11 cellular contexts compared by ENCODE assay signal in the genomic region with DNA sequence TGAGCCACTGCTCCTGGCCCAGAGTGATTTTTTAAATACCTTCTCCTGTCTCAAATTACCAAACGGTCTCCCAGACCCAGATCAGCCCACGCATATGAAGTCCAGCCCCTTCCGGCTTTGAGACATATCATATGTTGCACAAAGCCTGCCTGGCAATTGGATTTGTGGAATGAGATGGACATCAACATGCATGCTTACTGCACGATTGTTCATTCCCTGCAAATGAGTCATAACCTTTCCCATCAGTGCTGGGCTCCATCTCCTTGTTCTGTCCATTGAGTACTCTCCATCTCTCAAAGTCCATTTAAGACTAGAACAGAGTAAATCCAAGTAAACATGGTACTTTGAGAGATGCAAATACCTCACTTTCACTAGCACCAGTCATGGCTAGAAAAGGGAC.
DNase-seq lines count a peak whose midpoint lies in the region; ATAC-seq and TF ChIP-seq lines count a peak whose summit lies in the region.
"Had no signal": no experiment of that assay in that cellular context is flagged by ENCODE, and none has a peak within 500 bp of the region (broad histone marks: within the 10 kb centered on the region; RNA-seq: fewer than 3 reads in every experiment).

No MANE protein-coding gene starts in this region.

- H3K36me3 ChIP-seq in SJSA1 (no peaks in the 10 kb centered on the region), trophoblast cell (ENCODE audit: control insufficient read depth in 1 of 2, insufficient read depth in 2 of 2, low read length in 2 of 2) (no peaks in the 10 kb centered on the region)
- H3K36me3 ChIP-seq: tibial artery had no signal

- H3K9me3 ChIP-seq in SJSA1 (replicated peaks) (0 out of 2 replicates have a peak, but pooled peaks cover 3% of the 10 kb centered on the region), trophoblast cell (ENCODE audit: insufficient read depth, low read depth, low read length) (no peaks in the 10 kb centered on the region)
- H3K9me3 ChIP-seq: tibial artery had no signal

- H3K4me3 ChIP-seq in SJSA1 (no peak overlapping the region), fibroblast of pulmonary artery (replicated peaks; ENCODE audit: low read depth, low read length) (no peak overlapping the region), trophoblast cell (ENCODE audit: low read depth, low read length) (no peak overlapping the region)
- H3K4me3 ChIP-seq: tibial artery had no signal

- peak overlapping the region; percentile 4 for H2BK120ac ChIP-seq in trophoblast cell (ENCODE audit: insufficient read depth, low read length, poor library complexity)

- H3K18ac ChIP-seq in trophoblast cell (ENCODE audit: low read length), result no peak overlapping the region

- TF ChIP-seq CTCF in fibroblast of pulmonary artery (IDR thresholded peaks at IDR 0.05; ENCODE audit: low read length, missing control alignments), result no peak

- H3K27me3 ChIP-seq in SJSA1 (replicated peaks) (no peaks in the 10 kb centered on the region), trophoblast cell (ENCODE audit: insufficient read depth, low read length) (no peaks in the 10 kb centered on the region)
- H3K27me3 ChIP-seq: tibial artery had no signal

- peaks cover 16% of the 10 kb centered on the region for H3K79me1 ChIP-seq in trophoblast cell (ENCODE audit: low read length)

- H3K79me2 ChIP-seq in trophoblast cell (ENCODE audit: control insufficient read depth, insufficient read depth, low read length, poor library complexity), result no peaks in the 10 kb centered on the region

- H4K8ac ChIP-seq in trophoblast cell (ENCODE audit: low read depth, low read length), result no peak overlapping the region

- no peak overlapping the region for H2AFZ ChIP-seq in trophoblast cell (ENCODE audit: insufficient read depth, low read length, poor library complexity)

- H2BK12ac ChIP-seq in trophoblast cell (ENCODE audit: low read length), result no peak overlapping the region

- H3K4me1 ChIP-seq in SJSA1 (replicated peaks) (peaks cover 34% of the 10 kb centered on the region), trophoblast cell (ENCODE audit: control insufficient read depth in 1 of 2, insufficient read depth in 2 of 2, low read length in 2 of 2) (peaks cover 6 to 9% of the 10 kb centered on the region in 2 experiments)
- H3K4me1 ChIP-seq: tibial artery had no signal

- no peak overlapping the region for H4K12ac ChIP-seq in trophoblast cell (ENCODE audit: low read depth, low read length)

- no peak overlapping the region for H3K23ac ChIP-seq in trophoblast cell (ENCODE audit: low read length)

- WGBS in trophoblast cell (ENCODE audit: extremely low coverage, insufficient coverage, insufficient read length), result no CpG with 5 or more reads among the region's 4 CpGs

- no peak overlapping the region for H3K4me2 ChIP-seq in trophoblast cell (ENCODE audit: low read length)

- H2BK5ac ChIP-seq in trophoblast cell (ENCODE audit: low read depth, low read length, poor library complexity), result no peak overlapping the region

- no peak overlapping the region for H3K9ac ChIP-seq in trophoblast cell (ENCODE audit: low read length)

- no peak overlapping the region for H3K14ac ChIP-seq in trophoblast cell (ENCODE audit: low read length)

- no peak overlapping the region; the same call in 1 of the 2 replicates for H3K27ac ChIP-seq in SJSA1
- H3K27ac ChIP-seq in trophoblast cell (ENCODE audit: low read depth, low read length), result peak overlapping the region; percentile 72
- H3K27ac ChIP-seq: tibial artery had no signal

- peak overlapping the region; percentile 64 for H4K91ac ChIP-seq in trophoblast cell (ENCODE audit: low read depth, low read length)

- peak; percentile 50 for DNase-seq in Daoy (ENCODE audit: low read depth)
- DNase-seq in SJSA1 (ENCODE audit: low read depth in 1 of 2, low spot score in 2 of 2), result peak; percentile 23 to 57
- DNase-seq in fibroblast of pulmonary artery (ENCODE audit: low read depth), result peak; percentile 97
- peak; percentile 94 to 97 for DNase-seq in trophoblast cell
- no peak for DNase-seq in C1 segment of cervical spinal cord (lab: John Stamatoyannopoulos, UW)
- DNase-seq in T-helper 2 cell, result no peak
- DNase-seq in Kasumi-1 (lab: John Stamatoyannopoulos, UW), result no peak
- DNase-seq: activated CD8-positive, alpha-beta memory T cell treated with anti-CD3 and anti-CD28 coated beads, Interleukin-2, amount 50 U/mL, for 4 hours; OCI-M1; tibial artery had no signal

- H2AK5ac ChIP-seq in trophoblast cell (ENCODE audit: low read length), result no peak overlapping the region

- no peak for ATAC-seq in HG03521 (IDR thresholded peaks at IDR 0.05; ENCODE audit: unreplicated experiment)

- H3K4ac ChIP-seq in trophoblast cell (ENCODE audit: low read depth, low read length), result no peak overlapping the region

Comparison
In these comparisons a context has a peak if more than half of its experiments do, and no peak if none do; other contexts are left out.
1. DNase-seq: peak in Daoy (single experiment), SJSA1 (2 of 2), fibroblast of pulmonary artery (single experiment) and trophoblast cell (2 of 2); none in C1 segment of cervical spinal cord (0 of 14), T-helper 2 cell (0 of 5) and Kasumi-1 (0 of 2).